Comparison of ENCODE assay signal across 8 cellular contexts in the genomic region with DNA sequence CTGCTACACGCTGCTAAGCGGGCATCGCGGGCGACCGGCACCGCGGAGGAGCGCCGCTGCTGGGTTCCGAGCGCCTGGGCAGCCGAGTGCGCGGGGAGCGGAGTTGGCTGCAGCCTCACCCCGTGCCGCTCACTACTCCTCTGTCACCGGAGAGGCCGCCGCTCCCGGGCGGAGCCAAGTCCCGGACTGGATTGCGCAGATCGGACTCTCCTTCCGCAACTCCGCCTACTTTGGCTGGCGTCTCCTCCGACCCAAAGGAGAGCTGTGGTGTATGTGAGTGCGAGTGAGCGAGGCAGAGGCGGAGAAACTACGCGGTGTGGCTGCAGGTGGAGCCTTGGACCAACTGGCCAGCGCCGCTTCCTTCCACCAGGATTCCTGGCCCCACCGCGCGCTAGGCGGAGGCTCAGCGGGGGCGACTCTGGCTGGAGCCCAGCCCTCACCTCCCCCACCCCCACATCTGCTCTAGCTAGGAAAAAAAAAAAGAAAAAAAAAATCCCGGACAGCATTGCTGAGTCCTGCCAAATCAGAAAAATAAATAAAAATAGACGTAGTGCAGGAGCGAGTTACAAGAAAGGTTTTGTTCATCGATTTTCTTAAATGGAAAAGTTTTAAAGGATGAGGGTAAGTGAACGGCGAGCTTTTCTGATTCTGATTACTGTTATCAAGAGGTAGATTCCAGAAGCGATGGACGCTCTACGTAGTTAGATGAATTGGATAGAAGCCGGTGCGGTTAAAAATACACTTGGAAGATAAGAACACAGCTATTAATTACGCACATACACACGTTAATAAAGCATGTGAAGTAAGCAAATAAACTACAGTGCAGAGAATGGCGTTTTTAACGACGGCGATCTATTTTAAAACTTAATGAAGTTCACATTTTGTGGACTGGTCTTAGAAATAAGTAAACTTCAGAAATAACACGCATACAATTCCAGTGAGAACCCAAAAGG. TPM values are rescaled to one million over a fixed set of nuclear protein-coding genes. Genes with fewer than 3 reads are reported as not detected.
DNase-seq lines count a peak whose midpoint lies in the region; ATAC-seq and TF ChIP-seq lines count a peak whose summit lies in the region.

A gene with protein sequence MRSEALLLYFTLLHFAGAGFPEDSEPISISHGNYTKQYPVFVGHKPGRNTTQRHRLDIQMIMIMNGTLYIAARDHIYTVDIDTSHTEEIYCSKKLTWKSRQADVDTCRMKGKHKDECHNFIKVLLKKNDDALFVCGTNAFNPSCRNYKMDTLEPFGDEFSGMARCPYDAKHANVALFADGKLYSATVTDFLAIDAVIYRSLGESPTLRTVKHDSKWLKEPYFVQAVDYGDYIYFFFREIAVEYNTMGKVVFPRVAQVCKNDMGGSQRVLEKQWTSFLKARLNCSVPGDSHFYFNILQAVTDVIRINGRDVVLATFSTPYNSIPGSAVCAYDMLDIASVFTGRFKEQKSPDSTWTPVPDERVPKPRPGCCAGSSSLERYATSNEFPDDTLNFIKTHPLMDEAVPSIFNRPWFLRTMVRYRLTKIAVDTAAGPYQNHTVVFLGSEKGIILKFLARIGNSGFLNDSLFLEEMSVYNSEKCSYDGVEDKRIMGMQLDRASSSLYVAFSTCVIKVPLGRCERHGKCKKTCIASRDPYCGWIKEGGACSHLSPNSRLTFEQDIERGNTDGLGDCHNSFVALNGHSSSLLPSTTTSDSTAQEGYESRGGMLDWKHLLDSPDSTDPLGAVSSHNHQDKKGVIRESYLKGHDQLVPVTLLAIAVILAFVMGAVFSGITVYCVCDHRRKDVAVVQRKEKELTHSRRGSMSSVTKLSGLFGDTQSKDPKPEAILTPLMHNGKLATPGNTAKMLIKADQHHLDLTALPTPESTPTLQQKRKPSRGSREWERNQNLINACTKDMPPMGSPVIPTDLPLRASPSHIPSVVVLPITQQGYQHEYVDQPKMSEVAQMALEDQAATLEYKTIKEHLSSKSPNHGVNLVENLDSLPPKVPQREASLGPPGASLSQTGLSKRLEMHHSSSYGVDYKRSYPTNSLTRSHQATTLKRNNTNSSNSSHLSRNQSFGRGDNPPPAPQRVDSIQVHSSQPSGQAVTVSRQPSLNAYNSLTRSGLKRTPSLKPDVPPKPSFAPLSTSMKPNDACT (minus strand): TSS at position 142 of the 953 bp plus-strand sequence. CDS start 69,879 bp downstream, outside the sequence.

- peak within 1 kb of the TSS; percentile 52 to 79 (median 66) for H3K4me3 ChIP-seq in Peyer's patch
- H3K4me3 ChIP-seq in hepatocyte = peak within 1 kb of the TSS; percentile 97

- no peaks in the 10 kb centered on the region for H3K9me2 ChIP-seq in hepatocyte (replicated peaks; ENCODE audit: insufficient read depth)

- H3K4me1 ChIP-seq in Peyer's patch (peaks cover 0 to 14% (median 9%) of the 10 kb centered on the region in 4 donors), hepatocyte (ENCODE audit: insufficient read depth) (peaks cover 7% of the 10 kb centered on the region)

- peak within 1 kb of the TSS; percentile 99 for H3K4me3 Mint-ChIP-seq in progenitor cell of endocrine pancreas (ENCODE audit: low read depth)

- H3K27ac Mint-ChIP-seq in progenitor cell of endocrine pancreas = peak within 1 kb of the TSS; percentile 98

- H3K27ac ChIP-seq in Peyer's patch (peak within 1 kb of the TSS; percentile 68 to 88 (median 80)), hepatocyte (peak within 1 kb of the TSS; percentile 85)

- H3K4me1 Mint-ChIP-seq in progenitor cell of endocrine pancreas (ENCODE audit: low read depth) = peaks cover 20% of the 10 kb centered on the region

- no peaks in the 10 kb centered on the region for H3K36me3 Mint-ChIP-seq in progenitor cell of endocrine pancreas (ENCODE audit: insufficient read depth)

- ATAC-seq in GM21619 (IDR thresholded peaks at IDR 0.05; ENCODE audit: unreplicated experiment) = peak; percentile 46

- H3K79me2 ChIP-seq in hepatocyte = peaks cover 45% of the 10 kb centered on the region

- peak within 1 kb of the TSS; percentile 92 for H3K4me2 ChIP-seq in hepatocyte

- H4K20me1 ChIP-seq in hepatocyte (ENCODE audit: insufficient read depth, poor library complexity, severe bottlenecking) = peaks cover 22% of the 10 kb centered on the region

- H2AFZ ChIP-seq in hepatocyte = peak within 1 kb of the TSS; percentile 47

- H3K9me3 Mint-ChIP-seq in progenitor cell of endocrine pancreas (ENCODE audit: low read depth) = no peaks in the 10 kb centered on the region

- H3K27me3 Mint-ChIP-seq in progenitor cell of endocrine pancreas = peaks cover 14% of the 10 kb centered on the region

- peak; percentile 93 to 98 for TF ChIP-seq POLR2A in Peyer's patch (IDR thresholded peaks at IDR 0.05)

- under 1% methylated on average over 60 of the region's 61 CpGs for WGBS in hepatocyte (ENCODE audit: low lambda C conversion rate, missing lambda C conversion rate)

- TF ChIP-seq CTCF in Peyer's patch (IDR thresholded peaks at IDR 0.05) (peak in 3 of 6 experiments; percentile 17 to 37 (median 18)), hepatocyte (IDR thresholded peaks at IDR 0.05; ENCODE audit: poor library complexity) (no peak), progenitor cell of endocrine pancreas (IDR thresholded peaks at IDR 0.05; ENCODE audit: unreplicated experiment) (peak; percentile 40)

- H3K36me3 ChIP-seq in Peyer's patch (no peaks in the 10 kb centered on the region), hepatocyte (replicated peaks; ENCODE audit: insufficient read depth, low read depth) (no peaks in the 10 kb centered on the region)

- DNase-seq in ELR (ENCODE audit: low read depth) (peak; percentile 74), HuH-7.5 (ENCODE audit: low spot score) (peak; percentile 70), Peyer's patch (peak; percentile 46 to 96 (median 94)), astrocyte of the hippocampus (ENCODE audit: low read depth, low spot score) (peak; percentile 97), hepatocyte (ENCODE audit: low spot score) (peak; percentile 95), progenitor cell of endocrine pancreas (ENCODE audit: low spot score, unreplicated experiment) (peak; percentile 95), activated gamma-delta T cell (lab: John Stamatoyannopoulos, UW) (no peak)

- no peaks in the 10 kb centered on the region for H3K9me3 ChIP-seq in Peyer's patch
- no peaks in the 10 kb centered on the region for H3K9me3 ChIP-seq in hepatocyte (ENCODE audit: low read depth)

- H3K27me3 ChIP-seq in Peyer's patch (no peaks in the 10 kb centered on the region), hepatocyte (no peaks in the 10 kb centered on the region)

RNA-seq across cellular contexts. Expression of the gene that starts here (rescaled TPM):
- 100 to 1,000 TPM in 3 of 4 donors, 10 to 100 TPM in 1; 37.1 to 121 (median 111) TPM for total RNA-seq in Peyer's patch
- total RNA-seq in hepatocyte = 50.0 and 68.6 TPM in 2 replicates
- 35.8 and 38.2 TPM in 2 replicates for polyA plus RNA-seq in hepatocyte
- 89.9 and 105 TPM in 2 replicates for total RNA-seq in progenitor cell of endocrine pancreas
